Comparison of ENCODE assay signal across 20 cellular contexts in the genomic region with DNA sequence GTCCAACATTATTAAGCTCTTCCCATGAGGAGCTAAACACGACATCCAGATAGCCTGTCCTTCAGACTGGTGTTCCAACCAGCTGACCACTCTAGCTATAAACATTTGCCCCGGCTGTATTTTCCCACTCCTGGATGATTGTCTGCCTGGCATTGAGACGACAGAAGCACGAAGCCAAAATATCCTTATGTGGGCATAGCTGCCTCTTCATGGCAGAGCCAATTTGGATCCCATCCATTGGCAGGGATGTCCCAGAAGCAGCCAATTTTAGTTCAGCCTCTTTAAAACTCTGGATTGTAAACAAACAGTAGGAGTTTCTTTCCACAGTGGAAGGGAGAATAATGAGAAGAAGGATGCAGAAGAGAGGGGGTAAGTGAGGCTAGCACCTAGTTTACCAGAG.
DNase-seq lines count a peak whose midpoint lies in the region; ATAC-seq and TF ChIP-seq lines count a peak whose summit lies in the region.
"Had no signal": no experiment of that assay in that cellular context is flagged by ENCODE, and none has a peak within 500 bp of the region (broad histone marks: within the 10 kb centered on the region; RNA-seq: fewer than 3 reads in every experiment).

No MANE protein-coding gene starts in this region.

- CTCF ChIA-PET in naive thymus-derived CD4-positive, alpha-beta T cell (lab: Charles Lee): no interaction called here

- POLR2A ChIA-PET in naive thymus-derived CD4-positive, alpha-beta T cell (lab: Charles Lee): no interaction called here

- peak; percentile 85 for DNase-seq in MG63
- peak; percentile 64 for DNase-seq in fibroblast of gingiva (ENCODE audit: low read depth)
- peak; percentile 54 for DNase-seq in middle frontal gyrus (ENCODE audit: extremely low spot score, low spot score)
- peak; percentile 74 for DNase-seq in superior temporal gyrus (ENCODE audit: extremely low spot score)
- no peak for DNase-seq in stimulated activated CD8-positive, alpha-beta memory T cell treated with anti-CD3 and anti-CD28 coated beads, Interleukin-4, amount 100 ng/mL, for 48 hours
- DNase-seq in naive thymus-derived CD4-positive, alpha-beta T cell: no peak
- no peak for DNase-seq in endodermal cell
- DNase-seq in activated CD4-positive, alpha-beta T cell treated with anti-CD3 and anti-CD28 coated beads for 1 hour: no peak
- DNase-seq: activated CD8-positive, alpha-beta T cell treated with anti-CD3 and anti-CD28 coated beads for 36 hours; adrenal gland; glutamatergic neuron; islet precursor cell; NCI-H1417 treated with DMSO at 0.1 percent for 48 hours; NK-92 treated with Interleukin-12 subunit alpha and Interleukin-12 subunit beta, amount 100 ng/mL, for 24 hours; RPMI8226; T-cell had no signal

- intact Hi-C loops in naive thymus-derived CD4-positive, alpha-beta T cell (cut with micrococcal nuclease): no loop called here

- 91 to 94% methylated on average over 4 of the region's 4 CpGs for WGBS in endodermal cell (ENCODE audit: insufficient coverage in 1 of 2, insufficient read length in 1 of 2), 2 experiments

- TF ChIP-seq CTCF in endodermal cell (conservative IDR thresholded peaks at IDR 0.05): no peak

- no peaks in the 10 kb centered on the region for H3K27me3 Mint-ChIP-seq in naive thymus-derived CD4-positive, alpha-beta T cell
- no peaks in the 10 kb centered on the region for H3K27me3 Mint-ChIP-seq in endodermal cell (ENCODE audit: insufficient read depth)
- H3K27me3 Mint-ChIP-seq: activated CD8-positive, alpha-beta T cell treated with anti-CD3 and anti-CD28 coated beads for 36 hours; stimulated activated naive CD8-positive, alpha-beta T cell treated with anti-CD3 and anti-CD28 coated beads, Interleukin-15, Interleukin-2, amounts not matched to agents 100 ng/mL and 50 ng/mL, for 24 hours; T-cell had no signal

- H3K4me1 Mint-ChIP-seq in naive thymus-derived CD4-positive, alpha-beta T cell: no peaks in the 10 kb centered on the region
- H3K4me1 Mint-ChIP-seq in endodermal cell: no peaks in the 10 kb centered on the region
- H3K4me1 Mint-ChIP-seq: T-cell had no signal

- no peak for ATAC-seq in naive thymus-derived CD4-positive, alpha-beta T cell
- ATAC-seq: activated CD8-positive, alpha-beta T cell treated with anti-CD3 and anti-CD28 coated beads for 36 hours; GM12878; T-cell had no signal

- H3K9me3 ChIP-seq in MG63 (peaks cover 10% of the 10 kb centered on the region), endodermal cell (ENCODE audit: control insufficient read depth, low read length) (no peaks in the 10 kb centered on the region)
- H3K9me3 ChIP-seq in naive thymus-derived CD4-positive, alpha-beta T cell (ENCODE audit: control insufficient read depth in 2 of 3, low read length in 3 of 3): no peaks in the 10 kb centered on the region
- H3K9me3 ChIP-seq: adrenal gland had no signal

- H3K36me3 ChIP-seq in MG63 (no peaks in the 10 kb centered on the region), endodermal cell (ENCODE audit: control insufficient read depth, insufficient read depth, low read length) (no peaks in the 10 kb centered on the region)
- H3K36me3 ChIP-seq in naive thymus-derived CD4-positive, alpha-beta T cell (ENCODE audit: control insufficient read depth in 2 of 3, insufficient read depth in 3 of 3, low read length in 3 of 3): no peaks in the 10 kb centered on the region
- H3K36me3 ChIP-seq: adrenal gland had no signal

- no peak overlapping the region for H3K4me3 ChIP-seq in MG63
- H3K4me3 ChIP-seq in naive thymus-derived CD4-positive, alpha-beta T cell (ENCODE audit: low read length): no peak overlapping the region
- no peak overlapping the region for H3K4me3 ChIP-seq in endodermal cell (ENCODE audit: low read length)
- H3K4me3 ChIP-seq: adrenal gland, GM12878 had no signal

- no peaks in the 10 kb centered on the region for H3K27me3 ChIP-seq in MG63
- no peaks in the 10 kb centered on the region for H3K27me3 ChIP-seq in naive thymus-derived CD4-positive, alpha-beta T cell (ENCODE audit: control insufficient read depth in 2 of 2, insufficient read depth in 2 of 2, low read length in 2 of 2)
- no peaks in the 10 kb centered on the region for H3K27me3 ChIP-seq in endodermal cell (ENCODE audit: control insufficient read depth, insufficient read depth, low read length, poor library complexity, severe bottlenecking)
- H3K27me3 ChIP-seq: adrenal gland had no signal

- H3K9ac ChIP-seq in endodermal cell (ENCODE audit: extremely low read depth, low read length, poor library complexity, severe bottlenecking): no peak overlapping the region

- H3K4me1 ChIP-seq in naive thymus-derived CD4-positive, alpha-beta T cell (ENCODE audit: control insufficient read depth in 2 of 2, insufficient read depth in 2 of 2, low read length in 2 of 2): no peaks in the 10 kb centered on the region
- no peaks in the 10 kb centered on the region for H3K4me1 ChIP-seq in endodermal cell (ENCODE audit: control insufficient read depth, insufficient read depth, low read length)
- H3K4me1 ChIP-seq: adrenal gland had no signal

- no peak overlapping the region for H3K27ac Mint-ChIP-seq in naive thymus-derived CD4-positive, alpha-beta T cell
- H3K27ac Mint-ChIP-seq in endodermal cell: no peak overlapping the region
- H3K27ac Mint-ChIP-seq: activated CD8-positive, alpha-beta T cell treated with anti-CD3 and anti-CD28 coated beads for 36 hours; activated T-helper 2 cell treated with anti-CD3 and anti-CD28 coated beads, Interferon-gamma antibody, Interleukin-2, Interleukin-4, amounts not matched to agents 10 μg/mL and 5 μg/mL and 100 μg/mL, durations not matched to agents 14 hours and 24 hours and 36 hours; stimulated activated naive CD8-positive, alpha-beta T cell treated with anti-CD3 and anti-CD28 coated beads, Interleukin-15, Interleukin-2, amounts not matched to agents 100 ng/mL and 50 ng/mL, for 24 hours; T-cell had no signal

- no peak overlapping the region for H3K27ac ChIP-seq in naive thymus-derived CD4-positive, alpha-beta T cell (ENCODE audit: low read depth, low read length)
- no peak overlapping the region for H3K27ac ChIP-seq in endodermal cell (ENCODE audit: low read depth, low read length)
- H3K27ac ChIP-seq: adrenal gland, VCaP had no signal

- peaks cover 0 to 14% (median 0%) of the 10 kb centered on the region in 11 donors for H3K9me3 Mint-ChIP-seq in naive thymus-derived CD4-positive, alpha-beta T cell
- H3K9me3 Mint-ChIP-seq in endodermal cell: peaks cover 2% of the 10 kb centered on the region
- H3K9me3 Mint-ChIP-seq: activated T-helper 2 cell treated with anti-CD3 and anti-CD28 coated beads, Interferon-gamma antibody, Interleukin-2, Interleukin-4, amounts not matched to agents 10 μg/mL and 5 μg/mL and 100 μg/mL, durations not matched to agents 14 hours and 24 hours and 36 hours had no signal

- H3K4me3 Mint-ChIP-seq in naive thymus-derived CD4-positive, alpha-beta T cell: no peak overlapping the region
- no peak overlapping the region for H3K4me3 Mint-ChIP-seq in endodermal cell
- H3K4me3 Mint-ChIP-seq: activated CD8-positive, alpha-beta T cell treated with anti-CD3 and anti-CD28 coated beads for 36 hours; stimulated activated naive CD8-positive, alpha-beta T cell treated with anti-CD3 and anti-CD28 coated beads, Interleukin-15, Interleukin-2, amounts not matched to agents 100 ng/mL and 50 ng/mL, for 24 hours; T-cell had no signal

- H3K36me3 Mint-ChIP-seq in naive thymus-derived CD4-positive, alpha-beta T cell: no peaks in the 10 kb centered on the region
- H3K36me3 Mint-ChIP-seq in endodermal cell (ENCODE audit: low read depth): no peaks in the 10 kb centered on the region
- H3K36me3 Mint-ChIP-seq: T-cell had no signal

Comparison
In these comparisons a context has a peak if more than half of its experiments do, and no peak if none do; other contexts are left out.
1. DNase-seq: peak in MG63 (single experiment), fibroblast of gingiva (single experiment), middle frontal gyrus (single experiment) and superior temporal gyrus (single experiment); none in stimulated activated CD8-positive, alpha-beta memory T cell treated with anti-CD3 and anti-CD28 coated beads, Interleukin-4, amount 100 ng/mL, for 48 hours (single experiment), naive thymus-derived CD4-positive, alpha-beta T cell (0 of 9), endodermal cell (single experiment) and activated CD4-positive, alpha-beta T cell treated with anti-CD3 and anti-CD28 coated beads for 1 hour (single experiment).